ENCODE assay signal across 38 cellular contexts in genomic region chr2:170761572-170761971, GRCh38. TPM values are rescaled to one million over a fixed set of nuclear protein-coding genes. Genes with fewer than 3 reads are reported as not detected.
"Had no signal": no experiment of that assay in that cellular context is flagged by ENCODE, and none has a peak within 500 bp of the region (broad histone marks: within the 10 kb centered on the region; RNA-seq: fewer than 3 reads in every experiment).

No MANE protein-coding gene starts in this region.

- H3K36me3 ChIP-seq: MG63 had no signal

- H3K27me3 ChIP-seq: MG63 had no signal

- H3K4me3 ChIP-seq: MG63 had no signal

- H3K9me3 ChIP-seq: MG63 had no signal

- DNase-seq: Karpas-422, Kasumi-1, MG63, MM.1S, MV-4-11, NCI-H1048, NCI-H1092, NCI-H1092 treated with DMSO at 0.1 percent for 48 hours, NCI-H1105, NCI-H1105 treated with DMSO at 0.1 percent for 48 hours, NCI-H1417, NCI-H1417 treated with DMSO at 0.1 percent for 48 hours, NCI-H1436, NCI-H1436 treated with DMSO at 0.1 percent for 48 hours, NCI-H146, NCI-H1694, NCI-H1694 treated with DMSO at 0.1 percent for 48 hours, NCI-H187, NCI-H187 treated with DMSO at 0.1 percent for 48 hours, NCI-H1930, NCI-H2029, NCI-H2029 treated with DMSO at 0.1 percent for 48 hours, NCI-H2081, NCI-H2081 treated with DMSO at 0.1 percent for 48 hours, NCI-H2107, NCI-H2171, NCI-H2227 treated with DMSO at 0.1 percent for 48 hours, NCI-H226, NCI-H345, NCI-H446, NCI-H446 treated with DMSO at 0.1 percent for 48 hours, NCI-H510A, NCI-H510A treated with DMSO at 0.1 percent for 48 hours, NCI-H524 had no signal

RNA-seq across cellular contexts. Expression of gene ERICH2, which starts 8.6 kb away (rescaled TPM):
- total RNA-seq: LHCN-M2, M059J, NCI-H460 had no signal

RNA-seq across cellular contexts. Expression of gene SP5, which starts 46.4 kb away (rescaled TPM):
- total RNA-seq: LHCN-M2, MCF 10A had no signal

RNA-seq across cellular contexts. Expression of gene GAD1, which starts 55.1 kb away (rescaled TPM):
- total RNA-seq: NCI-H460 had no signal
